37 cellular contexts compared by ENCODE assay signal in the genomic region with DNA sequence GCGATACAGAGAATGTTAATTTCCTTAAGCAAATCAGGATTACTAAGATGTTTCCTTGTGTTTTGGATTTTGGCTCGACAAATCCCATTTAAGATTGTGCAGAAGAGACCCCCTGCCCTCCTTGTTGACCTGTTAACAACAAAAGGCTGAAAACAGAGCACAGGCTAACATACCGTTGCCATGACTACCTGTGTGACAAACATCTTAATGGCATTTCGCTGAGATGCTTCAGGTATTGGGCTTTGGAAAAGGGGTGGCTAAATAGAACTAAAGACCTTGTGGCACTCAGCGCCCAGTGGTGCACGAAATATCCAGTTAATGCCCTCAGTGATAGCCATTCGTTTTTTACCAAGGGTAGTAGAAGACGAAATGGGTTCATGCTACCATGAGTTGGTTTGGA.
"Had no signal": no experiment of that assay in that cellular context is flagged by ENCODE, and none has a peak within 500 bp of the region (broad histone marks: within the 10 kb centered on the region; RNA-seq: fewer than 3 reads in every experiment).

No MANE protein-coding gene starts in this region.

- ATAC-seq: activated CD4-positive, alpha-beta T cell treated with anti-CD3 and anti-CD28 coated beads for 36 hours; activated CD4-positive, CD25-positive, alpha-beta regulatory T cell treated with anti-CD3 and anti-CD28 coated beads, Interleukin-2, amount 50 U/mL, for 24 hours; activated CD8-positive, alpha-beta T cell treated with anti-CD3 and anti-CD28 coated beads, Interleukin-2, amount 10 ng/mL, durations not matched to agents 7 days and 5 days; PC-3; WTC11 had no signal

- H3K4me1 Mint-ChIP-seq: activated CD4-positive, alpha-beta T cell treated with anti-CD3 and anti-CD28 coated beads for 36 hours; activated CD4-positive, alpha-beta T cell treated with anti-CD3 and anti-CD28 coated beads, Interleukin-2, amount 10 ng/mL, durations not matched to agents 7 days and 5 days; activated naive CD4-positive, alpha-beta T cell treated with anti-CD3 and anti-CD28 coated beads, Interleukin-2, amount 50 U/mL, for 24 hours; activated naive CD8-positive, alpha-beta T cell treated with anti-CD3 and anti-CD28 coated beads, Interleukin-2, amount 10 ng/mL, durations not matched to agents 7 days and 5 days; central memory CD8-positive, alpha-beta T cell; WTC11 had no signal

- H3K4me1 ChIP-seq: ascending aorta, Peyer's patch, SJSA1 had no signal

- DNase-seq: activated CD4-positive, alpha-beta T cell treated with anti-CD3 and anti-CD28 coated beads for 36 hours; activated CD4-positive, alpha-beta T cell treated with anti-CD3 and anti-CD28 coated beads, Interleukin-2, amount 10 ng/mL, durations not matched to agents 7 days and 5 days; activated CD4-positive, alpha-beta T cell treated with anti-CD3 and anti-CD28 coated beads, Interleukin-2, amount 50 U/mL, for 48 hours; activated CD8-positive, alpha-beta T cell treated with anti-CD3 and anti-CD28 coated beads, Interleukin-2, amount 10 ng/mL, durations not matched to agents 7 days and 5 days; activated gamma-delta T cell; activated naive CD4-positive, alpha-beta T cell treated with Interleukin-2 at 50 U/mL for 16 hours; activated naive CD8-positive, alpha-beta T cell treated with anti-CD3 and anti-CD28 coated beads, Interleukin-2, amount 10 ng/mL, durations not matched to agents 7 days and 5 days; activated T-cell treated with anti-CD3 and anti-CD28 coated beads, Interleukin-2, amount 50 U/mL, for 24 hours; amygdala; Karpas-422; KBM-7; NCI-H1048; NCI-H1105 treated with DMSO at 0.1 percent for 48 hours; NCI-H1436; NCI-H1694; NCI-H1930; NCI-H2081 treated with DMSO at 0.1 percent for 48 hours; NCI-H2171; NCI-H510A; NCI-H526; NK-92 treated with Interleukin-12 subunit alpha and Interleukin-12 subunit beta, amount 100 ng/mL, for 24 hours; PC-3; Peyer's patch; RPMI8226; SHP77 treated with DMSO at 0.1 percent for 48 hours; SK-N-SH had no signal

- H3K36me3 Mint-ChIP-seq: activated naive CD4-positive, alpha-beta T cell treated with anti-CD3 and anti-CD28 coated beads, Interleukin-2, amount 50 U/mL, for 24 hours; activated naive CD8-positive, alpha-beta T cell treated with anti-CD3 and anti-CD28 coated beads, Interleukin-2, amount 10 ng/mL, durations not matched to agents 7 days and 5 days had no signal

- H3K9me3 Mint-ChIP-seq: activated CD4-positive, alpha-beta T cell treated with anti-CD3 and anti-CD28 coated beads, Interleukin-2, amount 10 ng/mL, durations not matched to agents 7 days and 5 days; activated naive CD8-positive, alpha-beta T cell treated with anti-CD3 and anti-CD28 coated beads, Interleukin-2, amount 10 ng/mL, durations not matched to agents 7 days and 5 days; activated T-helper 2 cell treated with anti-CD3 and anti-CD28 coated beads, Interferon-gamma antibody, Interleukin-2, Interleukin-4, amounts not matched to agents 10 μg/mL and 5 μg/mL and 100 μg/mL, durations not matched to agents 14 hours and 24 hours and 36 hours; T-helper 1 cell treated with Interleukin-12 subunit alpha and Interleukin-12 subunit beta and Interleukin-4 antibody, amounts not matched to agents 30 μg/mL and 1 μg/mL, for 36 hours; T-helper 2 cell treated with Interferon-gamma antibody and Interleukin-4, amounts not matched to agents 5 μg/mL and 100 μg/mL, for 36 hours had no signal

- H3K27me3 ChIP-seq: ascending aorta, Peyer's patch, SJSA1 had no signal

- H3K27me3 Mint-ChIP-seq: activated CD4-positive, alpha-beta T cell treated with anti-CD3 and anti-CD28 coated beads, Interleukin-2, amount 10 ng/mL, durations not matched to agents 7 days and 5 days; activated naive CD8-positive, alpha-beta T cell treated with anti-CD3 and anti-CD28 coated beads, Interleukin-2, amount 10 ng/mL, durations not matched to agents 7 days and 5 days; central memory CD8-positive, alpha-beta T cell had no signal

- FAIRE-seq: TTC549 had no signal

- H3K4me3 Mint-ChIP-seq: activated CD4-positive, alpha-beta T cell treated with anti-CD3 and anti-CD28 coated beads for 36 hours; activated CD4-positive, alpha-beta T cell treated with anti-CD3 and anti-CD28 coated beads, Interleukin-2, amount 10 ng/mL, durations not matched to agents 7 days and 5 days; activated CD8-positive, alpha-beta T cell treated with anti-CD3 and anti-CD28 coated beads, Interleukin-2, amount 10 ng/mL, durations not matched to agents 7 days and 5 days; activated naive CD4-positive, alpha-beta T cell treated with anti-CD3 and anti-CD28 coated beads, Interleukin-2, amount 50 U/mL, for 24 hours; activated naive CD8-positive, alpha-beta T cell treated with anti-CD3 and anti-CD28 coated beads, Interleukin-2, amount 10 ng/mL, durations not matched to agents 7 days and 5 days; activated T-cell treated with anti-CD3 and anti-CD28 coated beads, Interleukin-2, amount 50 U/mL, for 24 hours; central memory CD8-positive, alpha-beta T cell; T-helper 1 cell treated with Interleukin-12 subunit alpha and Interleukin-12 subunit beta and Interleukin-4 antibody, amounts not matched to agents 30 μg/mL and 1 μg/mL, for 36 hours; T-helper 2 cell treated with Interferon-gamma antibody and Interleukin-4, amounts not matched to agents 5 μg/mL and 100 μg/mL, for 36 hours; WTC11 had no signal

- H3K27ac ChIP-seq: ascending aorta, cardiac muscle cell, Peyer's patch, SJSA1 had no signal

- H3K36me3 ChIP-seq: ascending aorta, cardiac muscle cell, Peyer's patch, SJSA1 had no signal

- H3K9ac ChIP-seq: SK-N-SH had no signal

- H3K27ac Mint-ChIP-seq: activated CD4-positive, alpha-beta T cell treated with anti-CD3 and anti-CD28 coated beads for 36 hours; activated CD4-positive, alpha-beta T cell treated with anti-CD3 and anti-CD28 coated beads, Interleukin-2, amount 10 ng/mL, durations not matched to agents 7 days and 5 days; activated CD8-positive, alpha-beta T cell treated with anti-CD3 and anti-CD28 coated beads, Interleukin-2, amount 10 ng/mL, durations not matched to agents 7 days and 5 days; activated naive CD4-positive, alpha-beta T cell treated with anti-CD3 and anti-CD28 coated beads, Interleukin-2, amount 50 U/mL, for 24 hours; activated naive CD8-positive, alpha-beta T cell treated with anti-CD3 and anti-CD28 coated beads, Interleukin-2, amount 10 ng/mL, durations not matched to agents 7 days and 5 days; activated T-cell treated with anti-CD3 and anti-CD28 coated beads, Interleukin-2, amount 50 U/mL, for 24 hours; activated T-helper 2 cell treated with anti-CD3 and anti-CD28 coated beads, Interferon-gamma antibody, Interleukin-2, Interleukin-4, amounts not matched to agents 10 μg/mL and 5 μg/mL and 100 μg/mL, durations not matched to agents 14 hours and 24 hours and 36 hours; T-helper 1 cell treated with Interleukin-12 subunit alpha and Interleukin-12 subunit beta and Interleukin-4 antibody, amounts not matched to agents 30 μg/mL and 1 μg/mL, for 36 hours; T-helper 2 cell treated with Interferon-gamma antibody and Interleukin-4, amounts not matched to agents 5 μg/mL and 100 μg/mL, for 36 hours; WTC11 had no signal

- H3K9me3 ChIP-seq: ascending aorta, Peyer's patch, SJSA1, SK-N-SH had no signal

- H3K4me2 ChIP-seq: SK-N-SH had no signal

- H3K4me3 ChIP-seq: ascending aorta, cardiac muscle cell, Peyer's patch, SJSA1 had no signal
